ENCODE assay signal across 11 cellular contexts in the genomic region with DNA sequence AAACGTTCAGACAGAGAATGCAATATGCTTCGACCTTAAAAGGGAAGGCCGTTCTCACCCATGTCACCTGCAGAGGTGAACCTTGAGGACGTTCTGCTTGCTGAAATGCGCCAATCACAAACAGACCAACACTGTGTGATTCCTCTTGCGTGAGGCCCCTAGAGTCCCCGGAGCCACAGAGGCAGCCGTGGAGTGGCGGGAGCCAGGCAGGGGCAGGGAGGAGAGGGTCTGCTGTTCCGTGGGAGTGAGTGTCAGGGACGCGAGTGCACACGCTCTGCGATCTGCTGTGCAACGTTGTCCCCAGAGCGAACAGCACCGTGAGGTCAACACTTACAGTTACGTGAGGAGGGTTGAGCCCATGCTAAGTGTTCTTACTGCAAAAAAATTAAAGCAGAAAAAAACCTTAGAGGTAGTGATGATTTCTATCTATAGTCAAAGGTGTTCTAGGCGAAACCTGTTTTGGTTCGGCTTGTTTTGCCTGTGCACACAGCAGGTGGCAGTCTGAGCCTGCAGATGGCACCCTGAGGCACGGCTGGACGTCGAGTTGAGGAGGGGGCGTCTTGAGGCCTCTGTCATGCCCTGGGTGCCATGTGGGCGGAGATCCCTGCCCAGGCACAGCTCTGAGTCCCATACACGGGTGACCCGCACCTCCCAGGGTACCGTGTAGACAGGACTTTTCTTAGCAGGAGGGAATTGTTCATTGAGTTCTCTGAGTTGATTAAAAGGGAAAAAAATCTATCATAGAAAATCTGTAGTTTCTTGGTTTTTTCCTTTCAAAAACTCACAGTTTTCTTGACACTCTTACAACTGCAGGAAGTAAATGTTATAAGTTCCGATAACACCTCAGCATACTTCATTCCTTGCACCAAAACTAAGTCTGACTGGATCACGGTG.
DNase-seq lines count a peak whose midpoint lies in the region; ATAC-seq and TF ChIP-seq lines count a peak whose summit lies in the region.
"Had no signal": no experiment of that assay in that cellular context is flagged by ENCODE, and none has a peak within 500 bp of the region (broad histone marks: within the 10 kb centered on the region; RNA-seq: fewer than 3 reads in every experiment).

No MANE protein-coding gene starts in this region.

- no peaks in the 10 kb centered on the region for H3K79me1 ChIP-seq in H9 (ENCODE audit: insufficient read depth, low read depth, low read length, poor library complexity, severe bottlenecking)

- DNase-seq in H9 (peak; percentile 41), Peyer's patch (no peak), iPS-NIHi7 (ENCODE audit: extremely low spot score) (peak; percentile 53), sciatic nerve (ENCODE audit: low spot score) (no peak), NCI-H128 (lab: John Stamatoyannopoulos, UW; ENCODE audit: unreplicated experiment) (no peak), T-helper 17 cell (no peak)
- DNase-seq in activated CD4-positive, alpha-beta T cell treated with anti-CD3 and anti-CD28 coated beads for 36 hours = no peak
- DNase-seq: activated naive CD4-positive, alpha-beta T cell treated with Interleukin-2 at 50 U/mL for 16 hours; psoas muscle; stimulated activated naive CD8-positive, alpha-beta T cell treated with anti-CD3 and anti-CD28 coated beads, Interleukin-15, Interleukin-2, amounts not matched to agents 100 U/mL and 50 U/mL, for 24 hours had no signal

- no peak overlapping the region for H2BK5ac ChIP-seq in H9 (ENCODE audit: insufficient read length, low read length)

- H3K36me3 Mint-ChIP-seq in H9 (ENCODE audit: insufficient read depth in 1 of 3, low read depth in 3 of 3) = no peaks in the 10 kb centered on the region
- H3K36me3 Mint-ChIP-seq in T-helper 17 cell (ENCODE audit: low read depth) = no peaks in the 10 kb centered on the region
- no peaks in the 10 kb centered on the region for H3K36me3 Mint-ChIP-seq in activated CD4-positive, alpha-beta T cell treated with anti-CD3 and anti-CD28 coated beads for 36 hours (ENCODE audit: low read depth)

- WGBS in H9 (ENCODE audit: extremely low coverage, insufficient read length, low lambda C conversion rate) = no CpG with 5 or more reads among the region's 30 CpGs

- no peak overlapping the region for H3K56ac ChIP-seq in H9 (ENCODE audit: insufficient read length, low read depth, low read length)

- no peak overlapping the region for H2BK120ac ChIP-seq in H9 (ENCODE audit: low read depth, low read length, poor library complexity, severe bottlenecking)

- CTCF ChIA-PET in activated CD4-positive, alpha-beta T cell treated with anti-CD3 and anti-CD28 coated beads for 36 hours (lab: Charles Lee) = no interaction called here

- no peak overlapping the region for H2BK12ac ChIP-seq in H9 (ENCODE audit: insufficient read length, low read depth, low read length)

- no peak overlapping the region for H2BK15ac ChIP-seq in H9 (ENCODE audit: low read depth, low read length)

- H3K4me3 Mint-ChIP-seq in H9 (no peak overlapping the region), T-helper 17 cell (no peak overlapping the region)
- no peak overlapping the region for H3K4me3 Mint-ChIP-seq in activated CD4-positive, alpha-beta T cell treated with anti-CD3 and anti-CD28 coated beads for 36 hours
- H3K4me3 Mint-ChIP-seq: T-helper 2 cell treated with Interferon-gamma antibody and Interleukin-4, amounts not matched to agents 5 μg/mL and 100 μg/mL, for 36 hours had no signal

- TF ChIP-seq POLR2A in Peyer's patch (IDR thresholded peaks at IDR 0.05) = no peak

- H3K27me3 Mint-ChIP-seq in H9 (ENCODE audit: low read depth) = peaks cover 3% of the 10 kb centered on the region; the same call in 1 of the 2 replicates
- H3K27me3 Mint-ChIP-seq in T-helper 17 cell = peaks cover 76% of the 10 kb centered on the region
- H3K27me3 Mint-ChIP-seq in activated CD4-positive, alpha-beta T cell treated with anti-CD3 and anti-CD28 coated beads for 36 hours = peaks cover 5% of the 10 kb centered on the region

- ATAC-seq in sciatic nerve = peak; percentile 34
- no peak for ATAC-seq in T-helper 17 cell
- no peak for ATAC-seq in activated CD4-positive, alpha-beta T cell treated with anti-CD3 and anti-CD28 coated beads for 36 hours
- ATAC-seq: psoas muscle; stimulated activated naive CD8-positive, alpha-beta T cell treated with anti-CD3 and anti-CD28 coated beads, Interleukin-15, Interleukin-2, amounts not matched to agents 100 U/mL and 50 U/mL, for 24 hours had no signal

- H3K36me3 ChIP-seq in Peyer's patch = no peaks in the 10 kb centered on the region

- H3K4ac ChIP-seq in H9 (ENCODE audit: low read depth, low read length) = no peak overlapping the region

- no peaks in the 10 kb centered on the region for H4K20me1 ChIP-seq in H9 (ENCODE audit: control insufficient read depth, insufficient read depth, insufficient read length)

- intact Hi-C loops in sciatic nerve (cut with DNase I) = no loop called here
- intact Hi-C loops in activated CD4-positive, alpha-beta T cell treated with anti-CD3 and anti-CD28 coated beads for 36 hours (cut with DNase I, micrococcal nuclease) = loop anchor here in 1 of 2 experiments (2.0 kb wide), 1 partner anchor 206 kb away; no protein-coding TSS in a partner anchor

- peaks cover 5% of the 10 kb centered on the region for H3K23me2 ChIP-seq in H9 (ENCODE audit: insufficient read length, low read depth, low read length, poor library complexity, severe bottlenecking)

- 0 out of 2 replicates have a peak, but pooled peaks cover 3% of the 10 kb centered on the region for H3K4me1 ChIP-seq in H9 (ENCODE audit: insufficient read depth, low read length)
- H3K4me1 ChIP-seq in Peyer's patch = no peaks in the 10 kb centered on the region
- H3K4me1 ChIP-seq: psoas muscle had no signal

- H2AFZ ChIP-seq in H9 (ENCODE audit: low read length) = no peak overlapping the region

- H4K91ac ChIP-seq in H9 (ENCODE audit: insufficient read length, low read depth, low read length) = no peak overlapping the region

- no peaks in the 10 kb centered on the region for H3K9me3 Mint-ChIP-seq in H9
- H3K9me3 Mint-ChIP-seq in activated CD4-positive, alpha-beta T cell treated with anti-CD3 and anti-CD28 coated beads for 36 hours (ENCODE audit: low read depth) = no peaks in the 10 kb centered on the region
- H3K9me3 Mint-ChIP-seq: T-helper 2 cell treated with Interferon-gamma antibody and Interleukin-4, amounts not matched to agents 5 μg/mL and 100 μg/mL, for 36 hours had no signal

- no peak overlapping the region for H3K18ac ChIP-seq in H9 (ENCODE audit: insufficient read length, low read depth, low read length)

- no peaks in the 10 kb centered on the region for H3K79me2 ChIP-seq in H9 (ENCODE audit: insufficient read depth, low read length)

- no peak overlapping the region for H3K14ac ChIP-seq in H9 (ENCODE audit: insufficient read depth, low read length)

- H3K27ac Mint-ChIP-seq in H9 (peak overlapping the region in 2 of 3 experiments; percentile 35 to 77; a peak in 2 of 7 replicates), T-helper 17 cell (no peak overlapping the region)
- H3K27ac Mint-ChIP-seq in activated CD4-positive, alpha-beta T cell treated with anti-CD3 and anti-CD28 coated beads for 36 hours = no peak overlapping the region
- H3K27ac Mint-ChIP-seq: T-helper 2 cell treated with Interferon-gamma antibody and Interleukin-4, amounts not matched to agents 5 μg/mL and 100 μg/mL, for 36 hours had no signal

- no peak overlapping the region for H3K4me2 ChIP-seq in H9 (ENCODE audit: insufficient read depth, insufficient read length, low read length)

- H3K9me3 ChIP-seq in H9 (ENCODE audit: control insufficient read depth, low read depth, low read length) (no peaks in the 10 kb centered on the region), Peyer's patch (no peaks in the 10 kb centered on the region), T-helper 17 cell (ENCODE audit: control insufficient read depth, low read length, poor library complexity, severe bottlenecking) (no peaks in the 10 kb centered on the region)
- H3K9me3 ChIP-seq: psoas muscle had no signal

- no peak overlapping the region for H3K9ac ChIP-seq in H9 (ENCODE audit: extremely low read depth, insufficient read length, low read length)

- H3T11ph ChIP-seq in H9 (ENCODE audit: low read length) = no peak overlapping the region

- no peak overlapping the region for H2AK5ac ChIP-seq in H9 (ENCODE audit: insufficient read length, low read length)

- POLR2A ChIA-PET in activated CD4-positive, alpha-beta T cell treated with anti-CD3 and anti-CD28 coated beads for 36 hours (lab: Charles Lee) = no interaction called here

- H3K27ac ChIP-seq in H9 (ENCODE audit: insufficient read length, low read depth, low read length) (no peak overlapping the region), Peyer's patch (no peak overlapping the region)
- H3K27ac ChIP-seq: psoas muscle had no signal

- no peak overlapping the region for H4K5ac ChIP-seq in H9 (ENCODE audit: insufficient read length, low read depth, low read length)

- H2BK20ac ChIP-seq in H9 (ENCODE audit: low read depth, low read length, poor library complexity, severe bottlenecking) = no peak overlapping the region

- H3K27me3 ChIP-seq in H9 (ENCODE audit: insufficient read depth, low read length) (no peaks in the 10 kb centered on the region), Peyer's patch (no peaks in the 10 kb centered on the region)

- TF ChIP-seq CTCF in H9 (conservative IDR thresholded peaks at IDR 0.05) (peak; percentile 58; the same call in 2 of the 3 replicates), Peyer's patch (IDR thresholded peaks at IDR 0.05) (peak in 4 of 6 experiments; percentile 18 to 76 (median 67))

- H3K23ac ChIP-seq in H9 (ENCODE audit: insufficient read length, low read depth, low read length) = no peak overlapping the region

- H4K8ac ChIP-seq in H9 (replicated peaks; ENCODE audit: insufficient read length, low read depth, low read length) = no peak overlapping the region

- no peak overlapping the region for H3K4me3 ChIP-seq in Peyer's patch
- H3K4me3 ChIP-seq: psoas muscle had no signal

- H3K4me1 Mint-ChIP-seq in H9 (peaks cover 32 to 33% of the 10 kb centered on the region in 2 experiments), T-helper 17 cell (no peaks in the 10 kb centered on the region)
- no peaks in the 10 kb centered on the region for H3K4me1 Mint-ChIP-seq in activated CD4-positive, alpha-beta T cell treated with anti-CD3 and anti-CD28 coated beads for 36 hours

Comparison
In these comparisons a context has a peak if more than half of its experiments do, and no peak if none do; other contexts are left out.
1. DNase-seq: peak in H9 (single experiment) and iPS-NIHi7 (single experiment); none in Peyer's patch (0 of 3), sciatic nerve (single experiment), NCI-H128 (single experiment), T-helper 17 cell (0 of 3) and activated CD4-positive, alpha-beta T cell treated with anti-CD3 and anti-CD28 coated beads for 36 hours (single experiment).
2. H3K27ac Mint-ChIP-seq: peak in H9 (2 of 3); none in T-helper 17 cell (single experiment) and activated CD4-positive, alpha-beta T cell treated with anti-CD3 and anti-CD28 coated beads for 36 hours (single experiment).